In genomic region chr1:190391582-190391981, GRCh38 we compare ENCODE assay signal across 32 cellular contexts.
"Had no signal": no experiment of that assay in that cellular context is flagged by ENCODE, and none has a peak within 500 bp of the region (broad histone marks: within the 10 kb centered on the region; RNA-seq: fewer than 3 reads in every experiment).

No MANE protein-coding gene starts in this region.

- H3K4me3 ChIP-seq: adrenal gland, body of pancreas, breast epithelium had no signal

- FAIRE-seq: astrocyte had no signal

- DNase-seq: activated B cell treated with CpG ODN at 0.5 μM for 24 hours; activated CD4-positive, alpha-beta memory T cell treated with anti-CD3 and anti-CD28 coated beads for 36 hours; activated CD4-positive, alpha-beta T cell treated with anti-CD3 and anti-CD28 coated beads for 4 hours; activated CD4-positive, alpha-beta T cell treated with anti-CD3 and anti-CD28 coated beads, Interleukin-2, amount 10 ng/mL, durations not matched to agents 24 days and 14 days; activated CD4-positive, alpha-beta T cell treated with anti-CD3 and anti-CD28 coated beads, Interleukin-2, amount 50 U/mL, for 1 hour; activated CD4-positive, alpha-beta T cell treated with anti-CD3 and anti-CD28 coated beads, Interleukin-2, amount 50 U/mL, for 4 hours; activated CD4-positive, CD25-positive, alpha-beta regulatory T cell treated with anti-CD3 and anti-CD28 coated beads, Interleukin-2, amount 50 U/mL, for 72 hours; activated CD8-positive, alpha-beta memory T cell treated with anti-CD3 and anti-CD28 coated beads, Interleukin-2, amount 50 U/mL, for 4 hours; activated CD8-positive, alpha-beta T cell treated with anti-CD3 and anti-CD28 coated beads for 36 hours; activated effector memory CD4-positive, alpha-beta T cell treated with anti-CD3 and anti-CD28 coated beads, Interleukin-2, amount 50 U/mL, for 16 hours; activated gamma-delta T cell treated with Interleukin-2 at 50 U/mL for 16 hours; activated naive CD4-positive, alpha-beta T cell; activated naive CD4-positive, alpha-beta T cell treated with anti-CD3 and anti-CD28 coated beads for 36 hours; activated naive CD4-positive, alpha-beta T cell treated with anti-CD3 and anti-CD28 coated beads, Interleukin-2, amount 50 U/mL, for 16 hours; activated naive CD8-positive, alpha-beta T cell treated with anti-CD3 and anti-CD28 coated beads for 36 hours; activated T-cell treated with anti-CD3 and anti-CD28 coated beads for 4 hours; activated T-cell treated with anti-CD3 and anti-CD28 coated beads, Interleukin-2, amount 50 U/mL, for 1 hour; activated T-cell treated with anti-CD3 and anti-CD28 coated beads, Interleukin-2, amount 50 U/mL, for 4 hours; activated T-cell treated with anti-CD3 and anti-CD28 coated beads, Interleukin-2, amount 50 U/mL, for 72 hours; adrenal gland; amniotic stem cell; aorta; body of pancreas; brain microvascular endothelial cell; central memory CD4-positive, alpha-beta T cell; T-helper 2 cell; T-helper 9 cell had no signal

- H3K27ac ChIP-seq: adrenal gland, body of pancreas, brain microvascular endothelial cell, breast epithelium, VCaP had no signal

- H3K27me3 ChIP-seq: adrenal gland, body of pancreas, brain microvascular endothelial cell, breast epithelium had no signal

- H3K9me3 ChIP-seq: adrenal gland, body of pancreas, breast epithelium had no signal

- H3K4me1 ChIP-seq: adrenal gland, body of pancreas, breast epithelium had no signal

- H3K36me3 ChIP-seq: adrenal gland, brain microvascular endothelial cell, breast epithelium had no signal

- ATAC-seq: activated CD8-positive, alpha-beta T cell treated with anti-CD3 and anti-CD28 coated beads for 36 hours; activated naive CD4-positive, alpha-beta T cell treated with anti-CD3 and anti-CD28 coated beads, Interleukin-2, amount 50 U/mL, for 72 hours; activated T-cell treated with anti-CD3 and anti-CD28 coated beads, Interleukin-2, amount 50 U/mL, for 4 hours; activated T-cell treated with anti-CD3 and anti-CD28 coated beads, Interleukin-2, amount 50 U/mL, for 72 hours; activated T-helper 17 cell treated with anti-CD3 and anti-CD28 coated beads, Interleukin-2, amount 50 U/mL, for 72 hours; body of pancreas had no signal
